1 cellular context compared by ENCODE assay signal in the genomic region with DNA sequence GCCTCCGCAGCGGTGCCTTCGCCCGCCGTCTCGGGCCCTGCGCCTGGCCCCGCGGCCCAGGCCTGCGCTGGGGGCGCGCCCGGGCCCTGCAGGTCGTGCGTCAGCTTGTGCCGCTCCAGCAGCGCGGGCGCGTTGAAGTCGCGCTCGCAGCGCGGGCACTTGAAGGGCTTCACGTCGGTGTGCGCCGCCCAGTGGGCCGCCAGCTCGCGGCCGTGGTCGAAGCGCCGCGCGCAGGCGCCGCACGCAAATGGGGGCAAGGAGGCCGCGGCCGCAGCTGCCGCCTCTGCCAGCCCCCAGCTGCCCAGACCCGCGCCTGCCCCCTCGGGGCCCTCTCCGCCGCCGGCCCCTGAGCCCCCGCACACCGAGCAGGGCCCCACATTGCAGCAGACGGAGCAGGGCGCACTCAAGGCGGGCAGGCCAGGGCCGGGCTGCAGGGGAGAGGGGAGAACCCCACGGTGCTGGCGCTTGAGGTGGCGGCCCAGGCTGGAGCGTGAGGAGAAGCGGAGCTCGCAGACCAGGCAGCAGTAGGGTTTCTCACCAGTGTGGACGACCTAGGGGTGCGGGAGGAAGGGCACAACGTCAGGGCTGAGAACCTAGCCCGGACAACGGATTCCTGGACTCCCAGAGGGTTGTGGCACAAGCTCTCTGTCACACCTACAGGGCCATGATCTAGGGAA.
TF ChIP-seq lines count a peak whose summit lies in the region.

No MANE protein-coding gene starts in this region.

TF ChIP-seq in GM23338, 12 proteins besides CTCF, POLR2A, EP300 and RAD21 (continued from another document):
- TF ChIP-seq REST (IDR thresholded peaks at IDR 0.05; ENCODE audit: unreplicated experiment) (no peak), POLR2AphosphoS5 (IDR thresholded peaks at IDR 0.05; ENCODE audit: low read depth) (peak; percentile 23; the same call in 1 of the 2 replicates), CREB1 (CRISPR knock-in tag; IDR thresholded peaks at IDR 0.05; ENCODE audit: low read depth) (peak; percentile 34; the same call in 1 of the 2 replicates)
